In genomic region chr15:36335659-36336058, GRCh38 we compare ENCODE assay signal across 31 cellular contexts.
"Had no signal": no experiment of that assay in that cellular context is flagged by ENCODE, and none has a peak within 500 bp of the region (broad histone marks: within the 10 kb centered on the region; RNA-seq: fewer than 3 reads in every experiment).

No MANE protein-coding gene starts in this region.

- H3K4me3 ChIP-seq: left lung, lower lobe of right lung, pancreas, prostate gland, skin epidermis, stomach, testis, thyroid gland, transverse colon, upper lobe of left lung, vagina had no signal

- H3K9me3 ChIP-seq: lower lobe of right lung, pancreas, prostate gland, stomach, testis, thyroid gland, transverse colon, upper lobe of left lung, vagina had no signal

- H3K27ac ChIP-seq: left lung, lower lobe of right lung, pancreas, prostate gland, skin epidermis, stomach, testis, thyroid gland, transverse colon, upper lobe of left lung, vagina had no signal

- DNase-seq: immature natural killer cell; kidney; left colon; left lung; lower lobe of right lung; mammary epithelial cell; mesenchymal stem cell; naive thymus-derived CD8-positive, alpha-beta T cell; nucleus accumbens; pancreas; posterior cingulate gyrus; retina; right cardiac atrium; stimulated activated CD4-positive, alpha-beta T cell treated with anti-CD3 and anti-CD28 coated beads, Interleukin-12 subunit alpha, Interleukin-12 subunit beta, amount 100 ng/mL, for 4 hours; stimulated activated CD4-positive, alpha-beta T cell treated with anti-CD3 and anti-CD28 coated beads, Interleukin-15, amount 100 ng/mL, for 24 hours; stimulated activated CD4-positive, alpha-beta T cell treated with anti-CD3 and anti-CD28 coated beads, Interleukin-2, amount 100 ng/mL, for 24 hours; stimulated activated CD4-positive, alpha-beta T cell treated with anti-CD3 and anti-CD28 coated beads, Interleukin-4, amount 100 ng/mL, for 1 hour; stimulated activated naive B cell treated with anti-CD40 and anti-IgM and Interleukin-4, amounts not matched to agents 10 μg/mL and 1 μg/mL and 100 μg/mL, for 72 hours; stimulated activated naive CD8-positive, alpha-beta T cell treated with anti-CD3 and anti-CD28 coated beads, Interleukin-15, Interleukin-2, amounts not matched to agents 100 U/mL and 50 U/mL, for 24 hours; stomach; testis; thyroid gland; transverse colon; upper lobe of left lung had no signal

- H3K36me3 Mint-ChIP-seq: naive thymus-derived CD8-positive, alpha-beta T cell; stimulated activated naive B cell treated with anti-CD40 and anti-IgM and Interleukin-4, amounts not matched to agents 10 μg/mL and 1 μg/mL and 100 μg/mL, for 72 hours had no signal

- FAIRE-seq: islet of Langerhans, kidney, pancreas had no signal

- H3K36me3 ChIP-seq: left lung, lower lobe of right lung, pancreas, prostate gland, stomach, thyroid gland, transverse colon, upper lobe of left lung, vagina had no signal

- H3K9me3 Mint-ChIP-seq: neural crest cell had no signal

- H3K4me3 Mint-ChIP-seq: immature natural killer cell; naive thymus-derived CD8-positive, alpha-beta T cell; nephron; neural crest cell; stimulated activated naive B cell treated with anti-CD40 and anti-IgM and Interleukin-4, amounts not matched to agents 10 μg/mL and 1 μg/mL and 100 μg/mL, for 72 hours had no signal

- ATAC-seq: left colon; left lung; lower lobe of right lung; naive thymus-derived CD8-positive, alpha-beta T cell; pancreas; right cardiac atrium; sciatic nerve; stimulated activated naive B cell treated with anti-CD40 and anti-IgM and Interleukin-4, amounts not matched to agents 10 μg/mL and 1 μg/mL and 100 μg/mL, for 72 hours; stimulated activated naive CD8-positive, alpha-beta T cell treated with anti-CD3 and anti-CD28 coated beads, Interleukin-15, Interleukin-2, amounts not matched to agents 100 U/mL and 50 U/mL, for 24 hours had no signal

- H3K27me3 ChIP-seq: left lung, pancreas, stomach, testis, thyroid gland, transverse colon, upper lobe of left lung, vagina had no signal

- H3K27ac Mint-ChIP-seq: immature natural killer cell; naive thymus-derived CD8-positive, alpha-beta T cell; nephron; stimulated activated naive B cell treated with anti-CD40 and anti-IgM and Interleukin-4, amounts not matched to agents 10 μg/mL and 1 μg/mL and 100 μg/mL, for 72 hours had no signal

- H3K4me1 Mint-ChIP-seq: immature natural killer cell; naive thymus-derived CD8-positive, alpha-beta T cell; stimulated activated naive B cell treated with anti-CD40 and anti-IgM and Interleukin-4, amounts not matched to agents 10 μg/mL and 1 μg/mL and 100 μg/mL, for 72 hours had no signal

- H3K27me3 Mint-ChIP-seq: stimulated activated naive B cell treated with anti-CD40 and anti-IgM and Interleukin-4, amounts not matched to agents 10 μg/mL and 1 μg/mL and 100 μg/mL, for 72 hours had no signal

- H3K4me1 ChIP-seq: left lung, lower lobe of right lung, pancreas, prostate gland, stomach, testis, thyroid gland, transverse colon, vagina had no signal
